1 cellular context compared by ENCODE assay signal in the genomic region with DNA sequence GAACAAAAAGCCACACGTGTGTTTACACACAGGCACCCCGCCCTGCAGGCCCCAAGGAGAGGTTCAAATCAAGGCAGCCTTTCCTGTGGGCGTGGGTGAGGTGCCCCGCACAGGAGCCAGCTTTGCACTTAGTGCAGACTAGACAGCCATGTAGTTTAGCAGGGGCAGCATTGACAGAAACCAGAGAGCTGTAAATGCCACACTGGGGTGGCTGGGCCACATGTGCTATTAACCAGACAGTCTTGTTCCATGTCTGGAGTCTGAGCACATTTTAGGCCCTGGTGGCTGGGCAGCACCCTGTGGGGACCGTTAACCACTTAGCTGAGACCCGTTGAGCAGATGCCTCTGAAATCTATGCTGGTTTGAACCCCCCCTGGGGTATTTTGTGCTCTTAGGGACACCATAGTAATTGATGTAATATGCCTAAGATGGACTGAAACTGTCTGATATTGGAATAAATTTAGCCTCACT.
TF ChIP-seq lines count a peak whose summit lies in the region.

No MANE protein-coding gene starts in this region.

TF ChIP-seq in SK-N-SH, 30 proteins besides CTCF, POLR2A, EP300 and RAD21 (continued from another document):
- no peak for TF ChIP-seq RXRA (IDR thresholded peaks at IDR 0.05; ENCODE audit: borderline replicate concordance, low read depth)
- TF ChIP-seq, protein P1, sequence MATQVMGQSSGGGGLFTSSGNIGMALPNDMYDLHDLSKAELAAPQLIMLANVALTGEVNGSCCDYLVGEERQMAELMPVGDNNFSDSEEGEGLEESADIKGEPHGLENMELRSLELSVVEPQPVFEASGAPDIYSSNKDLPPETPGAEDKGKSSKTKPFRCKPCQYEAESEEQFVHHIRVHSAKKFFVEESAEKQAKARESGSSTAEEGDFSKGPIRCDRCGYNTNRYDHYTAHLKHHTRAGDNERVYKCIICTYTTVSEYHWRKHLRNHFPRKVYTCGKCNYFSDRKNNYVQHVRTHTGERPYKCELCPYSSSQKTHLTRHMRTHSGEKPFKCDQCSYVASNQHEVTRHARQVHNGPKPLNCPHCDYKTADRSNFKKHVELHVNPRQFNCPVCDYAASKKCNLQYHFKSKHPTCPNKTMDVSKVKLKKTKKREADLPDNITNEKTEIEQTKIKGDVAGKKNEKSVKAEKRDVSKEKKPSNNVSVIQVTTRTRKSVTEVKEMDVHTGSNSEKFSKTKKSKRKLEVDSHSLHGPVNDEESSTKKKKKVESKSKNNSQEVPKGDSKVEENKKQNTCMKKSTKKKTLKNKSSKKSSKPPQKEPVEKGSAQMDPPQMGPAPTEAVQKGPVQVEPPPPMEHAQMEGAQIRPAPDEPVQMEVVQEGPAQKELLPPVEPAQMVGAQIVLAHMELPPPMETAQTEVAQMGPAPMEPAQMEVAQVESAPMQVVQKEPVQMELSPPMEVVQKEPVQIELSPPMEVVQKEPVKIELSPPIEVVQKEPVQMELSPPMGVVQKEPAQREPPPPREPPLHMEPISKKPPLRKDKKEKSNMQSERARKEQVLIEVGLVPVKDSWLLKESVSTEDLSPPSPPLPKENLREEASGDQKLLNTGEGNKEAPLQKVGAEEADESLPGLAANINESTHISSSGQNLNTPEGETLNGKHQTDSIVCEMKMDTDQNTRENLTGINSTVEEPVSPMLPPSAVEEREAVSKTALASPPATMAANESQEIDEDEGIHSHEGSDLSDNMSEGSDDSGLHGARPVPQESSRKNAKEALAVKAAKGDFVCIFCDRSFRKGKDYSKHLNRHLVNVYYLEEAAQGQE (IDR thresholded peaks at IDR 0.05; ENCODE audit: low read depth, low read length), result no peak
- TF ChIP-seq, protein P2, sequence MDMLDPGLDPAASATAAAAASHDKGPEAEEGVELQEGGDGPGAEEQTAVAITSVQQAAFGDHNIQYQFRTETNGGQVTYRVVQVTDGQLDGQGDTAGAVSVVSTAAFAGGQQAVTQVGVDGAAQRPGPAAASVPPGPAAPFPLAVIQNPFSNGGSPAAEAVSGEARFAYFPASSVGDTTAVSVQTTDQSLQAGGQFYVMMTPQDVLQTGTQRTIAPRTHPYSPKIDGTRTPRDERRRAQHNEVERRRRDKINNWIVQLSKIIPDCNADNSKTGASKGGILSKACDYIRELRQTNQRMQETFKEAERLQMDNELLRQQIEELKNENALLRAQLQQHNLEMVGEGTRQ (IDR thresholded peaks at IDR 0.05; ENCODE audit: borderline replicate concordance, low read depth, low read length), result no peak
- no peak for TF ChIP-seq FOXM1 (IDR thresholded peaks at IDR 0.05; ENCODE audit: low read depth)
- TF ChIP-seq TEAD4 (IDR thresholded peaks at IDR 0.05; ENCODE audit: borderline replicate concordance, insufficient read depth), result no peak
- no peak for TF ChIP-seq NFIC (IDR thresholded peaks at IDR 0.05; ENCODE audit: borderline replicate concordance)
- peak; percentile 92 for TF ChIP-seq MXI1 (IDR thresholded peaks at IDR 0.05; ENCODE audit: low read depth, low read length)
- no peak for TF ChIP-seq ELF1 (IDR thresholded peaks at IDR 0.05)
- peak; percentile 82 for TF ChIP-seq TCF12 (IDR thresholded peaks at IDR 0.05)
- peak; percentile 91 for TF ChIP-seq FOXJ3 (CRISPR knock-in tag; IDR thresholded peaks at IDR 0.05)
- TF ChIP-seq POLR2AphosphoS5 (IDR thresholded peaks at IDR 0.05; ENCODE audit: low read depth, low read length), result peak; percentile 52
- TF ChIP-seq, protein P3, sequence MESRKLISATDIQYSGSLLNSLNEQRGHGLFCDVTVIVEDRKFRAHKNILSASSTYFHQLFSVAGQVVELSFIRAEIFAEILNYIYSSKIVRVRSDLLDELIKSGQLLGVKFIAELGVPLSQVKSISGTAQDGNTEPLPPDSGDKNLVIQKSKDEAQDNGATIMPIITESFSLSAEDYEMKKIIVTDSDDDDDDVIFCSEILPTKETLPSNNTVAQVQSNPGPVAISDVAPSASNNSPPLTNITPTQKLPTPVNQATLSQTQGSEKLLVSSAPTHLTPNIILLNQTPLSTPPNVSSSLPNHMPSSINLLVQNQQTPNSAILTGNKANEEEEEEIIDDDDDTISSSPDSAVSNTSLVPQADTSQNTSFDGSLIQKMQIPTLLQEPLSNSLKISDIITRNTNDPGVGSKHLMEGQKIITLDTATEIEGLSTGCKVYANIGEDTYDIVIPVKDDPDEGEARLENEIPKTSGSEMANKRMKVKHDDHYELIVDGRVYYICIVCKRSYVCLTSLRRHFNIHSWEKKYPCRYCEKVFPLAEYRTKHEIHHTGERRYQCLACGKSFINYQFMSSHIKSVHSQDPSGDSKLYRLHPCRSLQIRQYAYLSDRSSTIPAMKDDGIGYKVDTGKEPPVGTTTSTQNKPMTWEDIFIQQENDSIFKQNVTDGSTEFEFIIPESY (IDR thresholded peaks at IDR 0.05; ENCODE audit: borderline replicate concordance, low read depth), result no peak
- TF ChIP-seq CHD2 (IDR thresholded peaks at IDR 0.05; ENCODE audit: low read length, partially characterized antibody), result peak; percentile 90
- peak; percentile 83 for TF ChIP-seq GATA2 (CRISPR knock-in tag; IDR thresholded peaks at IDR 0.05)
- TF ChIP-seq, protein P4, sequence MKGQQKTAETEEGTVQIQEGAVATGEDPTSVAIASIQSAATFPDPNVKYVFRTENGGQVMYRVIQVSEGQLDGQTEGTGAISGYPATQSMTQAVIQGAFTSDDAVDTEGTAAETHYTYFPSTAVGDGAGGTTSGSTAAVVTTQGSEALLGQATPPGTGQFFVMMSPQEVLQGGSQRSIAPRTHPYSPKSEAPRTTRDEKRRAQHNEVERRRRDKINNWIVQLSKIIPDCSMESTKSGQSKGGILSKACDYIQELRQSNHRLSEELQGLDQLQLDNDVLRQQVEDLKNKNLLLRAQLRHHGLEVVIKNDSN (IDR thresholded peaks at IDR 0.05; ENCODE audit: borderline replicate concordance, low read depth), result no peak
TF ChIP-seq in SK-N-SH: peak in this region for 9.
